In genomic region chr19:16338470-16339360, GRCh38 we compare ENCODE assay signal across 9 cellular contexts. TPM values are rescaled to one million over a fixed set of nuclear protein-coding genes. Genes with fewer than 3 reads are reported as not detected.
DNase-seq lines count a peak whose midpoint lies in the region; ATAC-seq and TF ChIP-seq lines count a peak whose summit lies in the region.
"Had no signal": no experiment of that assay in that cellular context is flagged by ENCODE, and none has a peak within 500 bp of the region (broad histone marks: within the 10 kb centered on the region; RNA-seq: fewer than 3 reads in every experiment).

No MANE protein-coding gene starts in this region.

- H3K4me2 ChIP-seq in DOHH2 (ENCODE audit: low read length) (0 out of 2 replicates have a peak overlapping the region, but pooled peaks have one; percentile 2), Loucy (ENCODE audit: low read depth, low read length, poor library complexity, severe bottlenecking) (peak overlapping the region; percentile 64)

- H3K9me2 ChIP-seq in DOHH2 (replicated peaks; ENCODE audit: control insufficient read depth, low read length): no peaks in the 10 kb centered on the region
- no peaks in the 10 kb centered on the region for H3K9me2 ChIP-seq in Loucy (replicated peaks; ENCODE audit: low read depth, low read length)

- H3K9ac ChIP-seq in Loucy (ENCODE audit: low read depth, low read length, poor library complexity, severe bottlenecking): no peak overlapping the region

- H3K27ac ChIP-seq in DOHH2 (ENCODE audit: low read depth, low read length): no peak overlapping the region
- H3K27ac ChIP-seq in heart left ventricle: peak overlapping the region; percentile 16 to 97 (median 60)
- H3K27ac ChIP-seq: HL-60 had no signal

- H2AFZ ChIP-seq in Loucy (ENCODE audit: low read length): peak overlapping the region; percentile 14

- TF ChIP-seq CTCF in DOHH2 (IDR thresholded peaks at IDR 0.05; ENCODE audit: low read depth, low read length, poor library complexity, severe bottlenecking): no peak
- TF ChIP-seq CTCF in Loucy (conservative IDR thresholded peaks at IDR 0.05; ENCODE audit: low read length): no peak
- no peak for TF ChIP-seq CTCF in heart left ventricle (IDR thresholded peaks at IDR 0.05)

- H3F3A ChIP-seq in DOHH2 (ENCODE audit: control insufficient read depth, insufficient read depth) (peaks cover 3% of the 10 kb centered on the region), Loucy (ENCODE audit: low read depth) (no peaks in the 10 kb centered on the region)

- H3K27me3 ChIP-seq in DOHH2 (ENCODE audit: control insufficient read depth, low read length) (peaks cover 27% of the 10 kb centered on the region), Loucy (ENCODE audit: insufficient read depth, low read length, poor library complexity, severe bottlenecking) (no peaks in the 10 kb centered on the region), heart left ventricle (no peaks in the 10 kb centered on the region)

- peak overlapping the region; percentile 67 to 85 for H3K4me3 Mint-ChIP-seq in activated T-cell treated with anti-CD3 and anti-CD28 coated beads, Interleukin-2, amount 50 U/mL, for 72 hours

- TF ChIP-seq POLR2A in heart left ventricle (IDR thresholded peaks at IDR 0.05): no peak

- peaks cover 43% of the 10 kb centered on the region for H3K27me3 Mint-ChIP-seq in activated T-cell treated with anti-CD3 and anti-CD28 coated beads, Interleukin-2, amount 50 U/mL, for 72 hours (ENCODE audit: low read depth)

- H3K4me3 ChIP-seq in DOHH2 (ENCODE audit: low read length): no peak overlapping the region
- H3K4me3 ChIP-seq in Loucy (ENCODE audit: low read length, poor library complexity, severe bottlenecking): peak overlapping the region; percentile 35
- H3K4me3 ChIP-seq in heart left ventricle: no peak overlapping the region

- peaks cover 0 to 2% of the 10 kb centered on the region in 2 donors for H3K9me3 Mint-ChIP-seq in activated T-cell treated with anti-CD3 and anti-CD28 coated beads, Interleukin-2, amount 50 U/mL, for 72 hours

- peaks cover 34% of the 10 kb centered on the region for H3K4me1 ChIP-seq in DOHH2 (ENCODE audit: control insufficient read depth, low read length)
- H3K4me1 ChIP-seq in Loucy (ENCODE audit: insufficient read depth, low read length, poor library complexity, severe bottlenecking): peaks cover 25% of the 10 kb centered on the region
- H3K4me1 ChIP-seq in heart left ventricle: peaks cover 10 to 74% (median 39%) of the 10 kb centered on the region in 12 donors

- peak; percentile 60 to 66 for ATAC-seq in activated T-cell treated with anti-CD3 and anti-CD28 coated beads, Interleukin-2, amount 50 U/mL, for 72 hours (replicated peaks in 1 of 2)
- peak in 3 of 4 donors; percentile 4 to 28 (median 11) for ATAC-seq in heart left ventricle
- ATAC-seq in GM19351 (IDR thresholded peaks at IDR 0.05; ENCODE audit: unreplicated experiment): no peak

- 25 to 32% (median 29%) methylated on average over 13 to 30 of the region's 30 CpGs for WGBS in heart left ventricle, 4 donors

- intact Hi-C loops in heart left ventricle (cut with DNase I): no loop called here

- H3K79me2 ChIP-seq in DOHH2 (ENCODE audit: control insufficient read depth, low read length): no peaks in the 10 kb centered on the region
- no peaks in the 10 kb centered on the region for H3K79me2 ChIP-seq in Loucy (ENCODE audit: insufficient read depth, low read length)

- no peaks in the 10 kb centered on the region for H3K9me3 ChIP-seq in DOHH2 (ENCODE audit: control insufficient read depth, insufficient read depth, low read length)
- H3K9me3 ChIP-seq in Loucy (ENCODE audit: insufficient read depth, low read depth, low read length): no peaks in the 10 kb centered on the region
- H3K9me3 ChIP-seq in heart left ventricle: no peaks in the 10 kb centered on the region

- DNase-seq in activated T-cell treated with anti-CD3 and anti-CD28 coated beads, Interleukin-2, amount 50 U/mL, for 72 hours: peak; percentile 79
- peak in 3 of 5 donors; percentile 45 to 49 (median 46) for DNase-seq in heart left ventricle
- peak; percentile 29 for DNase-seq in stimulated activated CD4-positive, alpha-beta T cell treated with anti-CD3 and anti-CD28 coated beads, Interleukin-1b, Interleukin-23, amount 100 ng/mL, for 4 hours (ENCODE audit: low read depth in 2 of 2)
- DNase-seq in foreskin melanocyte: no peak
- DNase-seq in LoVo (ENCODE audit: low spot score): no peak

- peak overlapping the region; percentile 83 for H3K27ac Mint-ChIP-seq in activated T-cell treated with anti-CD3 and anti-CD28 coated beads, Interleukin-2, amount 50 U/mL, for 72 hours

- peaks cover 0 to 4% of the 10 kb centered on the region in 2 donors for H3K36me3 Mint-ChIP-seq in activated T-cell treated with anti-CD3 and anti-CD28 coated beads, Interleukin-2, amount 50 U/mL, for 72 hours (ENCODE audit: insufficient read depth in 2 of 2)

- H3K36me3 ChIP-seq in DOHH2 (ENCODE audit: control insufficient read depth, low read length) (no peaks in the 10 kb centered on the region), Loucy (ENCODE audit: insufficient read depth, low read length) (no peaks in the 10 kb centered on the region), heart left ventricle (no peaks in the 10 kb centered on the region)

- H3K4me1 Mint-ChIP-seq in activated T-cell treated with anti-CD3 and anti-CD28 coated beads, Interleukin-2, amount 50 U/mL, for 72 hours (ENCODE audit: low read depth): peaks cover 71% of the 10 kb centered on the region

- H4K20me1 ChIP-seq in DOHH2 (ENCODE audit: control insufficient read depth, insufficient read depth, low read depth, low read length) (no peaks in the 10 kb centered on the region), Loucy (ENCODE audit: insufficient read depth, low read length, poor library complexity, severe bottlenecking) (no peaks in the 10 kb centered on the region)

RNA-seq across cellular contexts. Expression of gene KLF2, which starts 14.1 kb away (rescaled TPM):
- total RNA-seq in activated T-cell treated with anti-CD3 and anti-CD28 coated beads, Interleukin-2, amount 50 U/mL, for 72 hours: under 1 TPM; 0.36 to 0.76 TPM
- 10 to 100 TPM; 28.0 to 87.2 (median 45.0) TPM for total RNA-seq in heart left ventricle
- 10 to 100 TPM; 14.4 to 24.2 TPM for polyA plus RNA-seq in heart left ventricle

Comparison
In these comparisons a context has a peak if more than half of its experiments do, and no peak if none do; other contexts are left out.
1. DNase-seq: peak in activated T-cell treated with anti-CD3 and anti-CD28 coated beads, Interleukin-2, amount 50 U/mL, for 72 hours (2 of 2), heart left ventricle (3 of 5) and stimulated activated CD4-positive, alpha-beta T cell treated with anti-CD3 and anti-CD28 coated beads, Interleukin-1b, Interleukin-23, amount 100 ng/mL, for 4 hours (2 of 2); none in foreskin melanocyte (single experiment) and LoVo (single experiment).
2. RNA of gene KLF2, which starts 14.1 kb away (total RNA-seq): 28.0 to 87.2 TPM in heart left ventricle; 0.36 to 0.76 TPM in activated T-cell treated with anti-CD3 and anti-CD28 coated beads, Interleukin-2, amount 50 U/mL, for 72 hours; every median in the first group is over 10 times any median in the second.